10 cellular contexts compared by ENCODE assay signal in genomic region chr18:22822841-22823508, GRCh38.
DNase-seq lines count a peak whose midpoint lies in the region; ATAC-seq and TF ChIP-seq lines count a peak whose summit lies in the region.
"Had no signal": no experiment of that assay in that cellular context is flagged by ENCODE, and none has a peak within 500 bp of the region (broad histone marks: within the 10 kb centered on the region; RNA-seq: fewer than 3 reads in every experiment).

No MANE protein-coding gene starts in this region.

- in situ Hi-C loops in GM13977 (cut with MboI; ENCODE audit: low pct_unique_long_range_greater_than_20kb, low sequenced_read_pairs, unreplicated experiment): loop anchor here (25.0 kb wide), 1 partner anchor 589 kb away; no protein-coding TSS in a partner anchor

- ATAC-seq in GM19455 (IDR thresholded peaks at IDR 0.05; ENCODE audit: unreplicated experiment): peak; percentile 87
- peak; percentile 75 for ATAC-seq in HG02870 (IDR thresholded peaks at IDR 0.05; ENCODE audit: unreplicated experiment)
- ATAC-seq: activated T-cell treated with anti-CD3 and anti-CD28 coated beads, Interleukin-2, amount 50 U/mL, for 4 hours had no signal

- peak overlapping the region; percentile 91 for H3K27ac ChIP-seq in HUES6 (ENCODE audit: low read depth, low read length)

- TF ChIP-seq CTCF in GM13977 (IDR thresholded peaks at IDR 0.05; ENCODE audit: extremely low read depth, insufficient read depth, missing control alignments) (no peak), osteocyte (IDR thresholded peaks at IDR 0.05) (no peak)

- peaks cover 10% of the 10 kb centered on the region for H3K27me3 Mint-ChIP-seq in osteocyte (ENCODE audit: unreplicated experiment)

- peaks cover 2% of the 10 kb centered on the region for H3K9me3 Mint-ChIP-seq in osteocyte (ENCODE audit: unreplicated experiment)
- H3K9me3 Mint-ChIP-seq: activated T-cell treated with anti-CD3 and anti-CD28 coated beads, Interleukin-2, amount 50 U/mL, for 4 hours had no signal

- no peaks in the 10 kb centered on the region for H3K27me3 ChIP-seq in HUES6 (ENCODE audit: control insufficient read depth, insufficient read depth, low read length)

- no peak overlapping the region for H3K9ac ChIP-seq in HUES6 (ENCODE audit: low read length)

- H3K4me3 Mint-ChIP-seq in osteocyte (ENCODE audit: unreplicated experiment): no peak overlapping the region
- H3K4me3 Mint-ChIP-seq: activated T-cell treated with anti-CD3 and anti-CD28 coated beads, Interleukin-2, amount 50 U/mL, for 4 hours; IgD-negative memory B cell had no signal

- DNase-seq in GM13977 (ENCODE audit: low spot score) (peak; percentile 31), cerebellar nuclear complex (lab: John Stamatoyannopoulos, UW) (no peak), osteocyte (ENCODE audit: extremely low spot score, unreplicated experiment) (no peak), mucosa of gallbladder (ENCODE audit: low spot score) (no peak), iPS-NIHi7 (ENCODE audit: extremely low spot score) (no peak)
- DNase-seq: activated T-cell treated with anti-CD3 and anti-CD28 coated beads, Interleukin-2, amount 50 U/mL, for 4 hours had no signal

- H3K36me3 Mint-ChIP-seq in osteocyte (ENCODE audit: unreplicated experiment): no peaks in the 10 kb centered on the region
- H3K36me3 Mint-ChIP-seq: IgD-negative memory B cell had no signal

- no peaks in the 10 kb centered on the region for H3K36me3 ChIP-seq in HUES6 (ENCODE audit: control insufficient read depth, insufficient read depth, low read length)

- H3K4me3 ChIP-seq in HUES6 (ENCODE audit: low read depth, low read length): no peak overlapping the region

- H3K27ac Mint-ChIP-seq in osteocyte (ENCODE audit: unreplicated experiment): no peak overlapping the region
- H3K27ac Mint-ChIP-seq: IgD-negative memory B cell had no signal

- no peaks in the 10 kb centered on the region for H3K4me1 Mint-ChIP-seq in osteocyte (ENCODE audit: unreplicated experiment)
- H3K4me1 Mint-ChIP-seq: IgD-negative memory B cell had no signal

- H3K4me1 ChIP-seq in HUES6 (ENCODE audit: control insufficient read depth, insufficient read depth, low read length): peaks cover 22% of the 10 kb centered on the region

- H3K9me3 ChIP-seq in HUES6 (ENCODE audit: control insufficient read depth, insufficient read depth, low read depth, low read length): no peaks in the 10 kb centered on the region; the same call in 1 of the 2 replicates
